Comparison of ENCODE assay signal across 25 cellular contexts in the genomic region with DNA sequence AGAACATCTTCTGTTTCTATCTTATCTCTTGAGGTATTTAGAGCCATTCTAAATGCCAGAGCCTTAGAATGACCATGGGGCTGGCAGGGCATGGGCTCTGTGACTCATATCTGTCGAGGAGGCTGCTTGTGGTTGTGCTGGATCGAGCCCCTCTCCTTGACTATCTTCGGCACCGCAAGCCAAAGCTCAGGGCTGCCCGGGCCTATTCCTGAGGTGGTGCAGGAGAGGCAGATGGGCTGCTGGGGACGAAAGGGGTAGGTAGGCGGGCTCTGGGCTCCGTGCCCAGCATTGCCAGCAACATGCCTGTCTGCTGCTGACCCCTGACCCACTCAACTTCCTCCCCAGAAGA.
DNase-seq lines count a peak whose midpoint lies in the region; ATAC-seq, FAIRE-seq and TF ChIP-seq lines count a peak whose summit lies in the region.
"Had no signal": no experiment of that assay in that cellular context is flagged by ENCODE, and none has a peak within 500 bp of the region (broad histone marks: within the 10 kb centered on the region; RNA-seq: fewer than 3 reads in every experiment).

No MANE protein-coding gene starts in this region.

- FAIRE-seq in RCC 7860 (lab: Jason Lieb, UNC): no peak
- FAIRE-seq: A549, urothelium cell line had no signal

- no peak for DNase-seq in activated naive CD4-positive, alpha-beta T cell treated with anti-CD3 and anti-CD28 coated beads, Interleukin-2, amount 10 ng/mL, durations not matched to agents 7 days and 5 days
- DNase-seq in SK-N-DZ (ENCODE audit: low spot score) (peak; percentile 13), sigmoid colon (peak; percentile 57), AG20443 (ENCODE audit: low spot score) (no peak), RCC 7860 (ENCODE audit: low spot score) (no peak)
- DNase-seq in effector memory CD8-positive, alpha-beta T cell: no peak
- DNase-seq: activated CD4-positive, CD25-positive, alpha-beta regulatory T cell treated with anti-CD3 and anti-CD28 coated beads, Interleukin-2, amount 50 U/mL, for 72 hours; activated naive CD8-positive, alpha-beta T cell treated with anti-CD3 and anti-CD28 coated beads, Interleukin-2, amount 10 ng/mL, durations not matched to agents 7 days and 5 days; Calu3; colonic mucosa; GOT3; KG1; NCI-H146; NCI-H2171; NCI-H524 treated with DMSO at 0.1 percent for 48 hours; nephron progenitor cell; T-helper 9 cell had no signal

- no peak overlapping the region for H3K4me3 ChIP-seq in sigmoid colon
- H3K4me3 ChIP-seq: A549, BLaER1, breast epithelium, colonic mucosa had no signal

- no peaks in the 10 kb centered on the region for H3K9me3 ChIP-seq in sigmoid colon
- H3K9me3 ChIP-seq: A549, BLaER1, breast epithelium, colonic mucosa had no signal

- intact Hi-C loops in sigmoid colon (cut with DNase I): no loop called here

- H3K27me3 Mint-ChIP-seq in activated naive CD4-positive, alpha-beta T cell treated with anti-CD3 and anti-CD28 coated beads, Interleukin-2, amount 50 U/mL, for 24 hours: no peaks in the 10 kb centered on the region
- H3K27me3 Mint-ChIP-seq in activated naive CD4-positive, alpha-beta T cell treated with anti-CD3 and anti-CD28 coated beads, Interleukin-2, amount 10 ng/mL, durations not matched to agents 7 days and 5 days: no peaks in the 10 kb centered on the region
- no peaks in the 10 kb centered on the region for H3K27me3 Mint-ChIP-seq in effector memory CD8-positive, alpha-beta T cell
- H3K27me3 Mint-ChIP-seq: activated naive CD8-positive, alpha-beta T cell treated with anti-CD3 and anti-CD28 coated beads, Interleukin-2, amount 10 ng/mL, durations not matched to agents 7 days and 5 days had no signal

- peaks cover 53% of the 10 kb centered on the region for H3K4me1 Mint-ChIP-seq in activated naive CD4-positive, alpha-beta T cell treated with anti-CD3 and anti-CD28 coated beads, Interleukin-2, amount 50 U/mL, for 24 hours
- H3K4me1 Mint-ChIP-seq in activated naive CD4-positive, alpha-beta T cell treated with anti-CD3 and anti-CD28 coated beads, Interleukin-2, amount 10 ng/mL, durations not matched to agents 7 days and 5 days: no peaks in the 10 kb centered on the region
- peaks cover 27 to 32% of the 10 kb centered on the region in 2 donors for H3K4me1 Mint-ChIP-seq in effector memory CD8-positive, alpha-beta T cell (ENCODE audit: low read depth in 2 of 2)

- no peaks in the 10 kb centered on the region for H3K4me1 ChIP-seq in sigmoid colon
- H3K4me1 ChIP-seq: A549, breast epithelium, colonic mucosa had no signal

- 88 to 89% methylated on average over 8 of the region's 8 CpGs for WGBS in sigmoid colon, 2 donors

- no peak for TF ChIP-seq EP300 in sigmoid colon (IDR thresholded peaks at IDR 0.05)

- no peak overlapping the region for H3K4me3 Mint-ChIP-seq in activated naive CD4-positive, alpha-beta T cell treated with anti-CD3 and anti-CD28 coated beads, Interleukin-2, amount 50 U/mL, for 24 hours
- no peak overlapping the region for H3K4me3 Mint-ChIP-seq in activated naive CD4-positive, alpha-beta T cell treated with anti-CD3 and anti-CD28 coated beads, Interleukin-2, amount 10 ng/mL, durations not matched to agents 7 days and 5 days
- no peak overlapping the region for H3K4me3 Mint-ChIP-seq in effector memory CD8-positive, alpha-beta T cell
- H3K4me3 Mint-ChIP-seq: activated naive CD8-positive, alpha-beta T cell treated with anti-CD3 and anti-CD28 coated beads, Interleukin-2, amount 10 ng/mL, durations not matched to agents 7 days and 5 days; mesothelial cell of epicardium; nephron progenitor cell had no signal

- no peak overlapping the region for H3K27ac ChIP-seq in sigmoid colon
- H3K27ac ChIP-seq: A549, breast epithelium, colonic mucosa had no signal

- ATAC-seq in effector memory CD8-positive, alpha-beta T cell (replicated peaks): no peak
- no peak for ATAC-seq in GM18861 (IDR thresholded peaks at IDR 0.05; ENCODE audit: unreplicated experiment)
- ATAC-seq: A549, SK-N-SH treated with all-trans-retinoic acid at 6 μM for 48 hours had no signal

- CTCF ChIA-PET in activated naive CD4-positive, alpha-beta T cell treated with anti-CD3 and anti-CD28 coated beads, Interleukin-2, amount 10 ng/mL, durations not matched to agents 7 days and 5 days (lab: Charles Lee): no interaction called here

- H3K36me3 ChIP-seq in sigmoid colon: no peaks in the 10 kb centered on the region
- H3K36me3 ChIP-seq: breast epithelium, colonic mucosa had no signal

- TF ChIP-seq CTCF in sigmoid colon (IDR thresholded peaks at IDR 0.05): no peak

- H3K27ac Mint-ChIP-seq in activated naive CD4-positive, alpha-beta T cell treated with anti-CD3 and anti-CD28 coated beads, Interleukin-2, amount 50 U/mL, for 24 hours: peak overlapping the region; percentile 23
- H3K27ac Mint-ChIP-seq in activated naive CD4-positive, alpha-beta T cell treated with anti-CD3 and anti-CD28 coated beads, Interleukin-2, amount 10 ng/mL, durations not matched to agents 7 days and 5 days: no peak overlapping the region
- peak overlapping the region; percentile 22 to 66 for H3K27ac Mint-ChIP-seq in effector memory CD8-positive, alpha-beta T cell
- H3K27ac Mint-ChIP-seq: activated naive CD8-positive, alpha-beta T cell treated with anti-CD3 and anti-CD28 coated beads, Interleukin-2, amount 10 ng/mL, durations not matched to agents 7 days and 5 days; nephron progenitor cell had no signal

- no peaks in the 10 kb centered on the region for H3K27me3 ChIP-seq in sigmoid colon
- H3K27me3 ChIP-seq: BLaER1, breast epithelium, colonic mucosa had no signal

- no peak for TF ChIP-seq POLR2A in sigmoid colon (IDR thresholded peaks at IDR 0.05)

- H3K36me3 Mint-ChIP-seq in activated naive CD4-positive, alpha-beta T cell treated with anti-CD3 and anti-CD28 coated beads, Interleukin-2, amount 50 U/mL, for 24 hours: no peaks in the 10 kb centered on the region
- H3K36me3 Mint-ChIP-seq in activated naive CD4-positive, alpha-beta T cell treated with anti-CD3 and anti-CD28 coated beads, Interleukin-2, amount 10 ng/mL, durations not matched to agents 7 days and 5 days: peaks cover 26% of the 10 kb centered on the region
- peaks cover 11% of the 10 kb centered on the region for H3K36me3 Mint-ChIP-seq in effector memory CD8-positive, alpha-beta T cell (ENCODE audit: insufficient read depth)

- H3K9me3 Mint-ChIP-seq in activated naive CD4-positive, alpha-beta T cell treated with anti-CD3 and anti-CD28 coated beads, Interleukin-2, amount 50 U/mL, for 24 hours: no peaks in the 10 kb centered on the region
- H3K9me3 Mint-ChIP-seq in activated naive CD4-positive, alpha-beta T cell treated with anti-CD3 and anti-CD28 coated beads, Interleukin-2, amount 10 ng/mL, durations not matched to agents 7 days and 5 days: no peaks in the 10 kb centered on the region
- no peaks in the 10 kb centered on the region for H3K9me3 Mint-ChIP-seq in effector memory CD8-positive, alpha-beta T cell
- H3K9me3 Mint-ChIP-seq: activated naive CD8-positive, alpha-beta T cell treated with anti-CD3 and anti-CD28 coated beads, Interleukin-2, amount 10 ng/mL, durations not matched to agents 7 days and 5 days; mesothelial cell of epicardium; nephron progenitor cell had no signal

Comparison
In these comparisons a context has a peak if more than half of its experiments do, and no peak if none do; other contexts are left out.
1. DNase-seq: peak in SK-N-DZ (single experiment) and sigmoid colon (single experiment); none in activated naive CD4-positive, alpha-beta T cell treated with anti-CD3 and anti-CD28 coated beads, Interleukin-2, amount 10 ng/mL, durations not matched to agents 7 days and 5 days (single experiment), effector memory CD8-positive, alpha-beta T cell (0 of 3), AG20443 (single experiment) and RCC 7860 (single experiment).